1 cellular context compared by ENCODE assay signal in the genomic region with DNA sequence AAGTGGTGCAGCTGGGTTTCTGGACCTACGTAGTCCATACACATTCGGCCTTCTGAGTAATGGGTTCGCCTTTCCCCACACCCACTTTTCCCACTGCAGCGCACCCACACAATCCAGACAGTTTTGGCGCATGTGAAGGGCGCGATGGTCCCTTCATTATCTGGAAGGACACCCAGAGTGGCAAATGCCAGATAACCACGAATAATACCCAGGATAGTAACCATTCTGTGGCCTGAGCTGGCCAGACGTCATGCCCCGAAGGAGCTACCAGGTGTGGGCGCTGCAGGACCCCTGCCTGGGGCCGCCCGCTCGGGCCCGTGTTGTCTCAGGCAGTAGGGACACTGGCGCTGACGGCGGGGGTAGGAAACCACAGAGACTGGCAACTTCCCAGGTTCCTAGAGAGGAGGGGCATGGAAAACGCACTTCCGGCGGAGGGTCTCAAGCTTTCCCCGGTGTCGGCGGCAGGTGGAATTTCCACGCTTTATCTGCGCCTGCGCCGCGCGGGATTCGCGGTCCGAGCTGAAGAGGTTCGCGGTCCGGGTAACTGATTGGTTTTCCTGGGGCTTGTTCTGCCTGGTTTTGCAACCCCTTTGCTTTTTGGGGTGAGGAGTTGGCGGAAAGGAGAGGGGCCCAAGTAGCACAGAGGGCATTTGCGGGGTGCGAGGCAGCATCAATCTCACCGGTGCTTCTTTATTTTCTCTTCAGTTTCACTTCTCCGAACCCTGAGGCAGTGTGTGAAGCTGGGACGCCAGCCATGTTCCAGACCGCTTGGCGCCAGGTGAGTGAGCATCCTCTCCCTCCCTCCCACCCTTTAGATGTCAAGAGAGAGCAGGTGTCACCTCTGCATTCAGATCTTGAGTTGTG.
TF ChIP-seq lines count a peak whose summit lies in the region.

A gene (plus strand): TSS at position 441 of the 864 bp plus-strand sequence. CDS start 314 bp downstream, at position 755.

TF ChIP-seq in HEK293, 187 proteins besides CTCF, POLR2A, EP300 and RAD21 (continued from another document and continues in another):
- TF ChIP-seq OSR2 (tag by site-specific recombination; IDR thresholded peaks at IDR 0.05) (no peak), ZNF155 (tag by site-specific recombination; IDR thresholded peaks at IDR 0.05) (no peak), ZNF670 (tag by site-specific recombination; IDR thresholded peaks at IDR 0.05; ENCODE audit: low read depth) (no peak), ZNF768 (tag by site-specific recombination; IDR thresholded peaks at IDR 0.05) (no peak), ZNF175 (tag by site-specific recombination; IDR thresholded peaks at IDR 0.05) (no peak), MZF1 (tag by site-specific recombination; IDR thresholded peaks at IDR 0.05; ENCODE audit: borderline replicate concordance) (no peak), ZBTB20 (tag by site-specific recombination; IDR thresholded peaks at IDR 0.05) (no peak), ZNF221 (tag by site-specific recombination; IDR thresholded peaks at IDR 0.05; ENCODE audit: borderline replicate concordance) (no peak), BCL11A (tag by site-specific recombination; IDR thresholded peaks at IDR 0.05; ENCODE audit: low read depth) (no peak), IKZF3 (tag by site-specific recombination; IDR thresholded peaks at IDR 0.05) (peak; percentile 76; the same call in 1 of the 2 replicates), ZNF792 (tag by site-specific recombination; IDR thresholded peaks at IDR 0.05) (no peak), ZNF2 (tag by site-specific recombination; IDR thresholded peaks at IDR 0.05) (0 out of 2 replicates have a peak, but pooled peaks have one; percentile 30), ZFP69B (tag by site-specific recombination; IDR thresholded peaks at IDR 0.05) (no peak), ZNF433 (tag by site-specific recombination; IDR thresholded peaks at IDR 0.05; ENCODE audit: low read depth) (no peak), ZNF548 (tag by site-specific recombination; IDR thresholded peaks at IDR 0.05) (no peak), ZNF23 (tag by site-specific recombination; IDR thresholded peaks at IDR 0.05; ENCODE audit: borderline replicate concordance) (no peak), ZBTB1 (tag by site-specific recombination; IDR thresholded peaks at IDR 0.05) (no peak), RBAK (tag by site-specific recombination; IDR thresholded peaks at IDR 0.05) (no peak), ZBTB7A (tag by site-specific recombination; IDR thresholded peaks at IDR 0.05; ENCODE audit: low read depth) (no peak), ZFP3 (tag by site-specific recombination; IDR thresholded peaks at IDR 0.05; ENCODE audit: low read depth) (no peak), ZSCAN23 (tag by site-specific recombination; IDR thresholded peaks at IDR 0.05) (no peak), ZNF677 (tag by site-specific recombination; IDR thresholded peaks at IDR 0.05) (no peak), ZNF274 (IDR thresholded peaks at IDR 0.05; ENCODE audit: low read length) (no peak), ZNF274 (tag by site-specific recombination; IDR thresholded peaks at IDR 0.05; ENCODE audit: borderline replicate concordance) (no peak), ZNF114 (tag by site-specific recombination; IDR thresholded peaks at IDR 0.05) (no peak), HOXC10 (CRISPR knock-in tag; IDR thresholded peaks at IDR 0.05) (no peak), ZNF394 (tag by site-specific recombination; IDR thresholded peaks at IDR 0.05; ENCODE audit: borderline replicate concordance) (no peak), ZNF785 (tag by site-specific recombination; IDR thresholded peaks at IDR 0.05) (no peak), ZNF629 (tag by site-specific recombination; IDR thresholded peaks at IDR 0.05) (peak; percentile 56), KLF10 (tag by site-specific recombination; IDR thresholded peaks at IDR 0.05) (no peak), ZBTB17 (tag by site-specific recombination; IDR thresholded peaks at IDR 0.05) (peak; percentile 72), ZNF521 (tag by site-specific recombination; IDR thresholded peaks at IDR 0.05) (no peak), ZNF473 (tag by site-specific recombination; IDR thresholded peaks at IDR 0.05) (no peak), ZNF558 (tag by site-specific recombination; IDR thresholded peaks at IDR 0.05) (no peak), MYNN (tag by site-specific recombination; IDR thresholded peaks at IDR 0.05; ENCODE audit: borderline replicate concordance) (no peak), ZNF214 (tag by site-specific recombination; IDR thresholded peaks at IDR 0.05; ENCODE audit: borderline replicate concordance) (no peak), GLIS2 (tag by site-specific recombination; IDR thresholded peaks at IDR 0.05) (peak; percentile 28; the same call in 1 of the 2 replicates), ZNF302 (tag by site-specific recombination; IDR thresholded peaks at IDR 0.05; ENCODE audit: low read depth) (no peak), ZNF830 (tag by site-specific recombination; IDR thresholded peaks at IDR 0.05; ENCODE audit: low read depth) (no peak), ZNF707 (tag by site-specific recombination; IDR thresholded peaks at IDR 0.05) (no peak), GLIS1 (tag by site-specific recombination; IDR thresholded peaks at IDR 0.05) (no peak), ZEB2 (tag by site-specific recombination; IDR thresholded peaks at IDR 0.05) (peak; percentile 46; the same call in 1 of the 2 replicates), ZNF514 (tag by site-specific recombination; IDR thresholded peaks at IDR 0.05) (no peak), ZFHX2 (tag by site-specific recombination; conservative IDR thresholded peaks at IDR 0.05) (peak; percentile 56), SCRT1 (tag by site-specific recombination; IDR thresholded peaks at IDR 0.05; ENCODE audit: borderline replicate concordance) (no peak)
- TF ChIP-seq, protein P1, sequence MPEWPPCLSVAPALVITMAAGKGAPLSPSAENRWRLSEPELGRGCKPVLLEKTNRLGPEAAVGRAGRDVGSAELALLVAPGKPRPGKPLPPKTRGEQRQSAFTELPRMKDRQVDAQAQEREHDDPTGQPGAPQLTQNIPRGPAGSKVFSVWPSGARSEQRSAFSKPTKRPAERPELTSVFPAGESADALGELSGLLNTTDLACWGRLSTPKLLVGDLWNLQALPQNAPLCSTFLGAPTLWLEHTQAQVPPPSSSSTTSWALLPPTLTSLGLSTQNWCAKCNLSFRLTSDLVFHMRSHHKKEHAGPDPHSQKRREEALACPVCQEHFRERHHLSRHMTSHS (tag by site-specific recombination; IDR thresholded peaks at IDR 0.05) = no peak
- TF ChIP-seq, protein P2, sequence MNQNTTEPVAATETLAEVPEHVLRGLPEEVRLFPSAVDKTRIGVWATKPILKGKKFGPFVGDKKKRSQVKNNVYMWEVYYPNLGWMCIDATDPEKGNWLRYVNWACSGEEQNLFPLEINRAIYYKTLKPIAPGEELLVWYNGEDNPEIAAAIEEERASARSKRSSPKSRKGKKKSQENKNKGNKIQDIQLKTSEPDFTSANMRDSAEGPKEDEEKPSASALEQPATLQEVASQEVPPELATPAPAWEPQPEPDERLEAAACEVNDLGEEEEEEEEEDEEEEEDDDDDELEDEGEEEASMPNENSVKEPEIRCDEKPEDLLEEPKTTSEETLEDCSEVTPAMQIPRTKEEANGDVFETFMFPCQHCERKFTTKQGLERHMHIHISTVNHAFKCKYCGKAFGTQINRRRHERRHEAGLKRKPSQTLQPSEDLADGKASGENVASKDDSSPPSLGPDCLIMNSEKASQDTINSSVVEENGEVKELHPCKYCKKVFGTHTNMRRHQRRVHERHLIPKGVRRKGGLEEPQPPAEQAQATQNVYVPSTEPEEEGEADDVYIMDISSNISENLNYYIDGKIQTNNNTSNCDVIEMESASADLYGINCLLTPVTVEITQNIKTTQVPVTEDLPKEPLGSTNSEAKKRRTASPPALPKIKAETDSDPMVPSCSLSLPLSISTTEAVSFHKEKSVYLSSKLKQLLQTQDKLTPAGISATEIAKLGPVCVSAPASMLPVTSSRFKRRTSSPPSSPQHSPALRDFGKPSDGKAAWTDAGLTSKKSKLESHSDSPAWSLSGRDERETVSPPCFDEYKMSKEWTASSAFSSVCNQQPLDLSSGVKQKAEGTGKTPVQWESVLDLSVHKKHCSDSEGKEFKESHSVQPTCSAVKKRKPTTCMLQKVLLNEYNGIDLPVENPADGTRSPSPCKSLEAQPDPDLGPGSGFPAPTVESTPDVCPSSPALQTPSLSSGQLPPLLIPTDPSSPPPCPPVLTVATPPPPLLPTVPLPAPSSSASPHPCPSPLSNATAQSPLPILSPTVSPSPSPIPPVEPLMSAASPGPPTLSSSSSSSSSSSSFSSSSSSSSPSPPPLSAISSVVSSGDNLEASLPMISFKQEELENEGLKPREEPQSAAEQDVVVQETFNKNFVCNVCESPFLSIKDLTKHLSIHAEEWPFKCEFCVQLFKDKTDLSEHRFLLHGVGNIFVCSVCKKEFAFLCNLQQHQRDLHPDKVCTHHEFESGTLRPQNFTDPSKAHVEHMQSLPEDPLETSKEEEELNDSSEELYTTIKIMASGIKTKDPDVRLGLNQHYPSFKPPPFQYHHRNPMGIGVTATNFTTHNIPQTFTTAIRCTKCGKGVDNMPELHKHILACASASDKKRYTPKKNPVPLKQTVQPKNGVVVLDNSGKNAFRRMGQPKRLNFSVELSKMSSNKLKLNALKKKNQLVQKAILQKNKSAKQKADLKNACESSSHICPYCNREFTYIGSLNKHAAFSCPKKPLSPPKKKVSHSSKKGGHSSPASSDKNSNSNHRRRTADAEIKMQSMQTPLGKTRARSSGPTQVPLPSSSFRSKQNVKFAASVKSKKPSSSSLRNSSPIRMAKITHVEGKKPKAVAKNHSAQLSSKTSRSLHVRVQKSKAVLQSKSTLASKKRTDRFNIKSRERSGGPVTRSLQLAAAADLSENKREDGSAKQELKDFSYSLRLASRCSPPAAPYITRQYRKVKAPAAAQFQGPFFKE (tag by site-specific recombination; IDR thresholded peaks at IDR 0.05; ENCODE audit: borderline replicate concordance) = no peak
- TF ChIP-seq, protein P3, sequence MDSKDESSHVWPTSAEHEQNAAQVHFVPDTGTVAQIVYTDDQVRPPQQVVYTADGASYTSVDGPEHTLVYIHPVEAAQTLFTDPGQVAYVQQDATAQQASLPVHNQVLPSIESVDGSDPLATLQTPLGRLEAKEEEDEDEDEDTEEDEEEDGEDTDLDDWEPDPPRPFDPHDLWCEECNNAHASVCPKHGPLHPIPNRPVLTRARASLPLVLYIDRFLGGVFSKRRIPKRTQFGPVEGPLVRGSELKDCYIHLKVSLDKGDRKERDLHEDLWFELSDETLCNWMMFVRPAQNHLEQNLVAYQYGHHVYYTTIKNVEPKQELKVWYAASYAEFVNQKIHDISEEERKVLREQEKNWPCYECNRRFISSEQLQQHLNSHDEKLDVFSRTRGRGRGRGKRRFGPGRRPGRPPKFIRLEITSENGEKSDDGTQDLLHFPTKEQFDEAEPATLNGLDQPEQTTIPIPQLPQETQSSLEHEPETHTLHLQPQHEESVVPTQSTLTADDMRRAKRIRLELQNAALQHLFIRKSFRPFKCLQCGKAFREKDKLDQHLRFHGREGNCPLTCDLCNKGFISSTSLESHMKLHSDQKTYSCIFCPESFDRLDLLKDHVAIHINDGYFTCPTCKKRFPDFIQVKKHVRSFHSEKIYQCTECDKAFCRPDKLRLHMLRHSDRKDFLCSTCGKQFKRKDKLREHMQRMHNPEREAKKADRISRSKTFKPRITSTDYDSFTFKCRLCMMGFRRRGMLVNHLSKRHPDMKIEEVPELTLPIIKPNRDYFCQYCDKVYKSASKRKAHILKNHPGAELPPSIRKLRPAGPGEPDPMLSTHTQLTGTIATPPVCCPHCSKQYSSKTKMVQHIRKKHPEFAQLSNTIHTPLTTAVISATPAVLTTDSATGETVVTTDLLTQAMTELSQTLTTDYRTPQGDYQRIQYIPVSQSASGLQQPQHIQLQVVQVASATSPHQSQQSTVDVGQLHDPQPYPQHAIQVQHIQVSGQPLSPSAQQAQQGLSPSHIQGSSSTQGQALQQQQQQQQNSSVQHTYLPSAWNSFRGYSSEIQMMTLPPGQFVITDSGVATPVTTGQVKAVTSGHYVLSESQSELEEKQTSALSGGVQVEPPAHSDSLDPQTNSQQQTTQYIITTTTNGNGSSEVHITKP (tag by site-specific recombination; IDR thresholded peaks at IDR 0.05) = peak; percentile 61
- TF ChIP-seq, protein P4, sequence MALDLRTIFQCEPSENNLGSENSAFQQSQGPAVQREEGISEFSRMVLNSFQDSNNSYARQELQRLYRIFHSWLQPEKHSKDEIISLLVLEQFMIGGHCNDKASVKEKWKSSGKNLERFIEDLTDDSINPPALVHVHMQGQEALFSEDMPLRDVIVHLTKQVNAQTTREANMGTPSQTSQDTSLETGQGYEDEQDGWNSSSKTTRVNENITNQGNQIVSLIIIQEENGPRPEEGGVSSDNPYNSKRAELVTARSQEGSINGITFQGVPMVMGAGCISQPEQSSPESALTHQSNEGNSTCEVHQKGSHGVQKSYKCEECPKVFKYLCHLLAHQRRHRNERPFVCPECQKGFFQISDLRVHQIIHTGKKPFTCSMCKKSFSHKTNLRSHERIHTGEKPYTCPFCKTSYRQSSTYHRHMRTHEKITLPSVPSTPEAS (tag by site-specific recombination; IDR thresholded peaks at IDR 0.05) = no peak
- TF ChIP-seq, protein P5, sequence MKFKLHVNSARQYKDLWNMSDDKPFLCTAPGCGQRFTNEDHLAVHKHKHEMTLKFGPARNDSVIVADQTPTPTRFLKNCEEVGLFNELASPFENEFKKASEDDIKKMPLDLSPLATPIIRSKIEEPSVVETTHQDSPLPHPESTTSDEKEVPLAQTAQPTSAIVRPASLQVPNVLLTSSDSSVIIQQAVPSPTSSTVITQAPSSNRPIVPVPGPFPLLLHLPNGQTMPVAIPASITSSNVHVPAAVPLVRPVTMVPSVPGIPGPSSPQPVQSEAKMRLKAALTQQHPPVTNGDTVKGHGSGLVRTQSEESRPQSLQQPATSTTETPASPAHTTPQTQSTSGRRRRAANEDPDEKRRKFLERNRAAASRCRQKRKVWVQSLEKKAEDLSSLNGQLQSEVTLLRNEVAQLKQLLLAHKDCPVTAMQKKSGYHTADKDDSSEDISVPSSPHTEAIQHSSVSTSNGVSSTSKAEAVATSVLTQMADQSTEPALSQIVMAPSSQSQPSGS (tag by site-specific recombination; IDR thresholded peaks at IDR 0.05; ENCODE audit: low read depth) = no peak
- TF ChIP-seq, protein P6, sequence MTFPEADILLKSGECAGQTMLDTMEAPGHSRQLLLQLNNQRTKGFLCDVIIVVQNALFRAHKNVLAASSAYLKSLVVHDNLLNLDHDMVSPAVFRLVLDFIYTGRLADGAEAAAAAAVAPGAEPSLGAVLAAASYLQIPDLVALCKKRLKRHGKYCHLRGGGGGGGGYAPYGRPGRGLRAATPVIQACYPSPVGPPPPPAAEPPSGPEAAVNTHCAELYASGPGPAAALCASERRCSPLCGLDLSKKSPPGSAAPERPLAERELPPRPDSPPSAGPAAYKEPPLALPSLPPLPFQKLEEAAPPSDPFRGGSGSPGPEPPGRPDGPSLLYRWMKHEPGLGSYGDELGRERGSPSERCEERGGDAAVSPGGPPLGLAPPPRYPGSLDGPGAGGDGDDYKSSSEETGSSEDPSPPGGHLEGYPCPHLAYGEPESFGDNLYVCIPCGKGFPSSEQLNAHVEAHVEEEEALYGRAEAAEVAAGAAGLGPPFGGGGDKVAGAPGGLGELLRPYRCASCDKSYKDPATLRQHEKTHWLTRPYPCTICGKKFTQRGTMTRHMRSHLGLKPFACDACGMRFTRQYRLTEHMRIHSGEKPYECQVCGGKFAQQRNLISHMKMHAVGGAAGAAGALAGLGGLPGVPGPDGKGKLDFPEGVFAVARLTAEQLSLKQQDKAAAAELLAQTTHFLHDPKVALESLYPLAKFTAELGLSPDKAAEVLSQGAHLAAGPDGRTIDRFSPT (tag by site-specific recombination; IDR thresholded peaks at IDR 0.05) = peak; percentile 72
- TF ChIP-seq, protein P7, sequence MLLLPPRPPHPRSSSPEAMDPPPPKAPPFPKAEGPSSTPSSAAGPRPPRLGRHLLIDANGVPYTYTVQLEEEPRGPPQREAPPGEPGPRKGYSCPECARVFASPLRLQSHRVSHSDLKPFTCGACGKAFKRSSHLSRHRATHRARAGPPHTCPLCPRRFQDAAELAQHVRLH (tag by site-specific recombination; IDR thresholded peaks at IDR 0.05) = no peak
